In the genomic region with DNA sequence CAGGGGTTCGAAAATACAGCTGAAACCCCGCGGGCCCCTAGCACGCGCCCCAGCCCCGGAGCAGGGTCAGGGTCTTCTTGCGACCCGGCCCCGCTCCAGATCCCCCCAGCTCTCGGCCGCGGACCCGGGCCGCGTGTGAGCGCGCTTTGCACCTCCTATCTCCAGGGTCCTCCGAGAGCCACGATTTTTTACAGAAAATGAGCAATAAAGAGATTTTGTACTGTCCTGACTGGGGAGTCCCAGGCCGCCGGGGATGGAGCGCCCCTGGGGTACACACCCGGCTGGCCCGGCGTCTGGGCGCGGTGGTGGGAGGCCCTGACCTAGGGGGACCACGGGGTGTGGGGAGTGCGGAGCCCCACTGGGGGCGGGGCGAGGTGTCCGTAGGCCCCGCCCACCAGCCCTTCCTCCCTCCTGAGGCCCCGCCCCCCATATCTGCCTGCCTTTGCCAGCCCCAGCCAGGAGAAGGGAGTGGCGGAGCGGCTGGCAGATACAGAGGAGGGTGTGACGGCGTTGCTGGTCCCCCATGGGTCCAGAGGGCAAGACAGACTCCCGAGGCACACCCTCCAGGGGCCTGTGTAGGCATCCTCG, we compare ENCODE assay signal across 8 cellular contexts.
DNase-seq lines count a peak whose midpoint lies in the region; ATAC-seq and TF ChIP-seq lines count a peak whose summit lies in the region.
"Not testable (repeated sequence)": the region's sequence is repeated elsewhere in the genome, so short reads cannot be mapped to it uniquely, and the experiment has no call there.

No MANE protein-coding gene starts in this region.

- H3K4me3 ChIP-seq in GM23338 (peak overlapping the region; percentile 69), iPS-18a (ENCODE audit: low read length) (peak overlapping the region; percentile 47), upper lobe of left lung (peak overlapping the region in 3 of 4 donors; percentile 24 to 36 (median 36))

- in situ Hi-C loops in SK-MEL-5 (cut with HindIII; ENCODE audit: low pct_unique_long_range_greater_than_20kb, low sequenced_read_pairs) = not testable (repeated sequence)

- not testable (repeated sequence) for H4K20me1 ChIP-seq in GM23338 (replicated peaks; ENCODE audit: insufficient read depth)

- peak overlapping the region; percentile 85 for H3K4me2 ChIP-seq in GM23338

- not testable (repeated sequence) for H3K4me1 ChIP-seq in GM23338 (ENCODE audit: insufficient read depth); iPS-18a (ENCODE audit: control insufficient read depth, low read depth, low read length)
- peaks cover 0 to 11% (median 2%) of the 10 kb centered on the region in 4 donors for H3K4me1 ChIP-seq in upper lobe of left lung

- not testable (repeated sequence) for H3K9me3 ChIP-seq in iPS-18a (ENCODE audit: control insufficient read depth, low read depth, low read length); upper lobe of left lung

- TF ChIP-seq CTCF in GM23338 (conservative IDR thresholded peaks at IDR 0.05; ENCODE audit: low read depth in 2 of 2); endothelial cell (IDR thresholded peaks at IDR 0.05; ENCODE audit: unreplicated experiment); upper lobe of left lung (IDR thresholded peaks at IDR 0.05): not testable (repeated sequence)

- H3K36me3 Mint-ChIP-seq in GM23338 (ENCODE audit: low read depth); activated T-cell treated with anti-CD3 and anti-CD28 coated beads, Interleukin-2, amount 50 U/mL, for 72 hours (ENCODE audit: insufficient read depth in 2 of 2); endothelial cell (ENCODE audit: low read depth, unreplicated experiment): not testable (repeated sequence)

- H3K9ac ChIP-seq in iPS-18a (ENCODE audit: low read length) = not testable (repeated sequence)

- ATAC-seq in GM23338 = peak; percentile 31; the same call in 2 of the 3 replicates
- not testable (repeated sequence) for ATAC-seq in activated T-cell treated with anti-CD3 and anti-CD28 coated beads, Interleukin-2, amount 50 U/mL, for 72 hours (replicated peaks in 1 of 2); upper lobe of left lung (ENCODE audit: low FRiP score in 2 of 2)

- H3K4me3 Mint-ChIP-seq in GM23338 = peak overlapping the region; percentile 68; the same call in 2 of the 3 replicates
- H3K4me3 Mint-ChIP-seq in activated T-cell treated with anti-CD3 and anti-CD28 coated beads, Interleukin-2, amount 50 U/mL, for 72 hours; endothelial cell (ENCODE audit: unreplicated experiment): not testable (repeated sequence)

- not testable (repeated sequence) for H3K27ac ChIP-seq in GM23338 (ENCODE audit: low read depth); iPS-18a (ENCODE audit: low read length); upper lobe of left lung

- H3K27ac Mint-ChIP-seq in GM23338; activated T-cell treated with anti-CD3 and anti-CD28 coated beads, Interleukin-2, amount 50 U/mL, for 72 hours; endothelial cell (ENCODE audit: unreplicated experiment): not testable (repeated sequence)

- H3K9me3 Mint-ChIP-seq in GM23338; activated T-cell treated with anti-CD3 and anti-CD28 coated beads, Interleukin-2, amount 50 U/mL, for 72 hours; endothelial cell (ENCODE audit: unreplicated experiment): not testable (repeated sequence)

- TF ChIP-seq POLR2A in upper lobe of left lung (IDR thresholded peaks at IDR 0.05) = not testable (repeated sequence)

- peak; percentile 69 for DNase-seq in GM23338 (ENCODE audit: low spot score)
- peak; percentile 5 for DNase-seq in SK-MEL-5 (ENCODE audit: low read depth, low spot score)
- peak; percentile 4 to 11 for DNase-seq in activated T-cell treated with anti-CD3 and anti-CD28 coated beads, Interleukin-2, amount 50 U/mL, for 72 hours
- peak; percentile 28 for DNase-seq in endothelial cell (ENCODE audit: low spot score)
- peak; percentile 54 for DNase-seq in mucosa of gallbladder (ENCODE audit: low spot score)
- DNase-seq in stimulated activated CD4-positive, alpha-beta T cell treated with anti-CD3 and anti-CD28 coated beads, Interleukin-12 subunit alpha, Interleukin-12 subunit beta, amount 100 ng/mL, for 4 hours = peak; percentile 4
- DNase-seq in upper lobe of left lung = peak; percentile 53 to 78

- H3K9me2 ChIP-seq in GM23338 (ENCODE audit: insufficient read depth) = not testable (repeated sequence)

- H3K27me3 Mint-ChIP-seq in GM23338 (ENCODE audit: insufficient read depth, low read depth, poor library complexity) = peaks cover 20% of the 10 kb centered on the region
- H3K27me3 Mint-ChIP-seq in activated T-cell treated with anti-CD3 and anti-CD28 coated beads, Interleukin-2, amount 50 U/mL, for 72 hours (ENCODE audit: low read depth) = peaks cover 11% of the 10 kb centered on the region
- H3K27me3 Mint-ChIP-seq in endothelial cell (ENCODE audit: unreplicated experiment) = not testable (repeated sequence)

- not testable (repeated sequence) for H3K4me1 Mint-ChIP-seq in GM23338; activated T-cell treated with anti-CD3 and anti-CD28 coated beads, Interleukin-2, amount 50 U/mL, for 72 hours (ENCODE audit: low read depth); endothelial cell (ENCODE audit: unreplicated experiment)

- not testable (repeated sequence) for H3K79me2 ChIP-seq in GM23338 (replicated peaks; ENCODE audit: insufficient read depth)

- not testable (repeated sequence) for TF ChIP-seq EP300 in upper lobe of left lung (IDR thresholded peaks at IDR 0.05)

- 0 out of 2 replicates have a peak overlapping the region, but pooled peaks have one; percentile 38 for H2AFZ ChIP-seq in GM23338

- H3K27me3 ChIP-seq in GM23338 (ENCODE audit: insufficient read depth) (peaks cover 22% of the 10 kb centered on the region), iPS-18a (ENCODE audit: control insufficient read depth, insufficient read depth, low read length) (peaks cover 12% of the 10 kb centered on the region)
- not testable (repeated sequence) for H3K27me3 ChIP-seq in upper lobe of left lung

- not testable (repeated sequence) for H3F3A ChIP-seq in GM23338 (replicated peaks; ENCODE audit: low read depth)

- WGBS in upper lobe of left lung, 2 donors = 6% methylated on average over 16 of the region's 40 CpGs; no CpG with 5 or more reads in 1 of the 2 donors

- H3K36me3 ChIP-seq in GM23338 (ENCODE audit: insufficient read depth); iPS-18a (ENCODE audit: control insufficient read depth, low read depth, low read length); upper lobe of left lung: not testable (repeated sequence)

TF ChIP-seq in GM23338, 12 proteins besides CTCF, POLR2A, EP300 and RAD21:
- TF ChIP-seq POLR2AphosphoS5 (IDR thresholded peaks at IDR 0.05; ENCODE audit: low read depth) = peak; percentile 26; the same call in 1 of the 2 replicates

Comparison
In these comparisons a context has a peak if more than half of its experiments do, and no peak if none do; other contexts are left out.
1. DNase-seq: peak in every context shown above with its lines; median percentile 69 in GM23338; 66 in upper lobe of left lung; 54 in mucosa of gallbladder; 28 in endothelial cell; 8 in activated T-cell treated with anti-CD3 and anti-CD28 coated beads, Interleukin-2, amount 50 U/mL, for 72 hours; 5 in SK-MEL-5; 4 in stimulated activated CD4-positive, alpha-beta T cell treated with anti-CD3 and anti-CD28 coated beads, Interleukin-12 subunit alpha, Interleukin-12 subunit beta, amount 100 ng/mL, for 4 hours.